Comparison of ENCODE assay signal across 34 cellular contexts in the genomic region with DNA sequence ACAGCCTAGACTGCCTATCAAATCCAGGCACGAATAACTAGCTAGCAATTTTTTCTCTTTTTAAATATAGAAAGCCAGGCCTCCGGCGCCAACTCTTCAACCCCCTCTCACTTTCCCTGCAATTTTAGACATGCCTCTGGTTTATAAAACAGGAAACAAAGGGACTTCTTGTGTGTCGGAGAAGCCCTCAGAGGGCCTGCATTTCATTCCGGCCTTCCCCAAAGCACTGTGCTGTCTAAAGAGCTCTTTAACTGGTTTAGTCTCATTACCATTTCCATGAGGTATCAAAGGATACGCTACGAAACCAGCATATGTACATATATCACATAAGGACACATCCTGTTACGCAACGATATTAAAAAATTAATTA.
DNase-seq lines count a peak whose midpoint lies in the region; ATAC-seq and TF ChIP-seq lines count a peak whose summit lies in the region.
"Had no signal": no experiment of that assay in that cellular context is flagged by ENCODE, and none has a peak within 500 bp of the region (broad histone marks: within the 10 kb centered on the region; RNA-seq: fewer than 3 reads in every experiment).

No MANE protein-coding gene starts in this region.

- H3K4me3 Mint-ChIP-seq in WTC11, result peak overlapping the region; percentile 48
- H3K4me3 Mint-ChIP-seq in endodermal cell, result peak overlapping the region; percentile 31
- H3K4me3 Mint-ChIP-seq: activated naive CD8-positive, alpha-beta T cell treated with anti-CD3 and anti-CD28 coated beads for 36 hours; CD14-positive monocyte; immature natural killer cell; mesothelial cell of epicardium; naive thymus-derived CD8-positive, alpha-beta T cell; stimulated activated effector memory CD8-positive, alpha-beta T cell treated with anti-CD3 and anti-CD28 coated beads, Interleukin-12 subunit alpha, Interleukin-12 subunit beta, amount 100 ng/mL, for 72 hours; T-helper 2 cell treated with Interferon-gamma antibody and Interleukin-4, amounts not matched to agents 5 μg/mL and 100 μg/mL, for 36 hours had no signal

- H3K9me3 Mint-ChIP-seq in WTC11 (peaks cover 22% of the 10 kb centered on the region), endodermal cell (peaks cover 19% of the 10 kb centered on the region)

- CTCF ChIA-PET in WTC11 (lab: Charles Lee), result interaction anchor here (0.6 to 2.2 kb wide), 8 partner anchors 11 to 1340 kb away, joined by 3 to 8 read pairs (median 4); no protein-coding TSS in a partner anchor

- 74 to 77% methylated on average over 6 to 9 of the region's 9 CpGs for WGBS in endodermal cell (ENCODE audit: insufficient coverage in 1 of 2, insufficient read length in 1 of 2), 2 experiments
- 86 to 91% (median 90%) methylated on average over 9 of the region's 9 CpGs for WGBS in psoas muscle, 3 donors

- H3K27ac ChIP-seq in endodermal cell (ENCODE audit: low read depth, low read length) (peak overlapping the region; percentile 95), psoas muscle (no peak overlapping the region)
- H3K27ac ChIP-seq: left lung, ovary, suprapubic skin had no signal

- H3K4me3 ChIP-seq in endodermal cell (ENCODE audit: low read length) (no peak overlapping the region), psoas muscle (no peak overlapping the region)
- H3K4me3 ChIP-seq: left lung, ovary, suprapubic skin had no signal

- H3K36me3 ChIP-seq in endodermal cell (ENCODE audit: control insufficient read depth, insufficient read depth, low read length) (no peaks in the 10 kb centered on the region), psoas muscle (ENCODE audit: insufficient read depth in 1 of 2, low read depth in 1 of 2) (no peaks in the 10 kb centered on the region)
- H3K36me3 ChIP-seq: left lung, ovary, suprapubic skin had no signal

- H3K4me1 ChIP-seq in endodermal cell (ENCODE audit: control insufficient read depth, insufficient read depth, low read length), result no peaks in the 10 kb centered on the region
- peaks cover 4% of the 10 kb centered on the region for H3K4me1 ChIP-seq in psoas muscle
- H3K4me1 ChIP-seq: left lung, suprapubic skin had no signal

- peak overlapping the region; percentile 74; the same call in 1 of the 2 replicates for H3K27ac Mint-ChIP-seq in WTC11
- no peak overlapping the region for H3K27ac Mint-ChIP-seq in endodermal cell
- H3K27ac Mint-ChIP-seq: activated naive CD8-positive, alpha-beta T cell treated with anti-CD3 and anti-CD28 coated beads for 36 hours; immature natural killer cell; mesothelial cell of epicardium; stimulated activated effector memory CD8-positive, alpha-beta T cell treated with anti-CD3 and anti-CD28 coated beads, Interleukin-12 subunit alpha, Interleukin-12 subunit beta, amount 100 ng/mL, for 72 hours; T-helper 2 cell treated with Interferon-gamma antibody and Interleukin-4, amounts not matched to agents 5 μg/mL and 100 μg/mL, for 36 hours had no signal

- intact Hi-C loops in psoas muscle (cut with DNase I), result no loop called here

- ATAC-seq in WTC11, result peak; percentile 19; the same call in 1 of the 2 replicates
- no peak for ATAC-seq in HG02763 (IDR thresholded peaks at IDR 0.05; ENCODE audit: unreplicated experiment)
- no peak for ATAC-seq in psoas muscle
- ATAC-seq: left lung; naive thymus-derived CD8-positive, alpha-beta T cell; sciatic nerve; stimulated activated effector memory CD8-positive, alpha-beta T cell treated with anti-CD3 and anti-CD28 coated beads, Interleukin-12 subunit alpha, Interleukin-12 subunit beta, amount 100 ng/mL, for 72 hours had no signal

- no peak for TF ChIP-seq CTCF in WTC11 (IDR thresholded peaks at IDR 0.05)
- TF ChIP-seq CTCF in endodermal cell (conservative IDR thresholded peaks at IDR 0.05), result no peak
- no peak for TF ChIP-seq CTCF in psoas muscle (IDR thresholded peaks at IDR 0.05)

- H3K27me3 ChIP-seq in endodermal cell (ENCODE audit: control insufficient read depth, insufficient read depth, low read length, poor library complexity, severe bottlenecking) (no peaks in the 10 kb centered on the region), psoas muscle (ENCODE audit: insufficient read depth in 3 of 3, low read length in 2 of 3) (no peaks in the 10 kb centered on the region)
- H3K27me3 ChIP-seq: left lung, ovary, suprapubic skin had no signal

- H3K9ac ChIP-seq in endodermal cell (ENCODE audit: extremely low read depth, low read length, poor library complexity, severe bottlenecking), result no peak overlapping the region

- H3K4me1 Mint-ChIP-seq in WTC11, result peaks cover 39% of the 10 kb centered on the region
- H3K4me1 Mint-ChIP-seq in endodermal cell, result peaks cover 29% of the 10 kb centered on the region
- H3K4me1 Mint-ChIP-seq: activated naive CD8-positive, alpha-beta T cell treated with anti-CD3 and anti-CD28 coated beads for 36 hours; mesothelial cell of epicardium had no signal

- POLR2A ChIA-PET in WTC11 (lab: Charles Lee), result no interaction called here

- peaks cover 21% of the 10 kb centered on the region for H3K36me3 Mint-ChIP-seq in WTC11
- peaks cover 15% of the 10 kb centered on the region for H3K36me3 Mint-ChIP-seq in endodermal cell (ENCODE audit: low read depth)
- H3K36me3 Mint-ChIP-seq: stimulated activated effector memory CD8-positive, alpha-beta T cell treated with anti-CD3 and anti-CD28 coated beads, Interleukin-12 subunit alpha, Interleukin-12 subunit beta, amount 100 ng/mL, for 72 hours had no signal

- H3K27me3 Mint-ChIP-seq in WTC11 (ENCODE audit: low read depth), result peaks cover 8% of the 10 kb centered on the region
- peaks cover 29% of the 10 kb centered on the region for H3K27me3 Mint-ChIP-seq in endodermal cell (ENCODE audit: insufficient read depth)
- H3K27me3 Mint-ChIP-seq: activated naive CD8-positive, alpha-beta T cell treated with anti-CD3 and anti-CD28 coated beads for 36 hours; naive thymus-derived CD8-positive, alpha-beta T cell had no signal

- H3K9me3 ChIP-seq in endodermal cell (ENCODE audit: control insufficient read depth, low read length) (peaks cover 20% of the 10 kb centered on the region), psoas muscle (peaks cover 7% of the 10 kb centered on the region)
- H3K9me3 ChIP-seq: ovary had no signal

- DNase-seq in WTC11 (ENCODE audit: low spot score), result no peak
- DNase-seq in endodermal cell, result no peak
- DNase-seq in midbrain (lab: John Stamatoyannopoulos, UW), result peak; percentile 12
- no peak for DNase-seq in mucosa of gallbladder (ENCODE audit: low spot score)
- no peak for DNase-seq in psoas muscle
- DNase-seq in HT-29 (ENCODE audit: low spot score), result no peak
- DNase-seq: activated CD4-positive, alpha-beta T cell treated with anti-CD3 and anti-CD28 coated beads for 48 hours; activated effector memory CD4-positive, alpha-beta T cell treated with anti-CD3 and anti-CD28 coated beads, Interleukin-2, amount 50 U/mL, for 16 hours; activated naive CD8-positive, alpha-beta T cell treated with anti-CD3 and anti-CD28 coated beads for 36 hours; activated T-cell treated with anti-CD3 and anti-CD28 coated beads, Interleukin-2, amount 50 U/mL, for 1 hour; Calu3; DMS79 treated with DMSO at 0.1 percent for 48 hours; effector CD4-positive, alpha-beta T cell; erythroblast; HCEC 1CT; immature natural killer cell; Karpas-422; left lung; naive thymus-derived CD8-positive, alpha-beta T cell; NCI-H1436; NCI-H2107; NCI-H446 treated with DMSO at 0.1 percent for 48 hours; OCI-M1; ovary; Right ventricle myocardium superior; stimulated activated CD4-positive, alpha-beta T cell treated with anti-CD3 and anti-CD28 coated beads, Interleukin-12 subunit alpha, Interleukin-12 subunit beta, amount 100 ng/mL, for 4 hours; stimulated activated CD4-positive, alpha-beta T cell treated with anti-CD3 and anti-CD28 coated beads, Interleukin-4, amount 100 ng/mL, for 1 hour had no signal

TF ChIP-seq in WTC11, 78 proteins besides CTCF, POLR2A, EP300 and RAD21:
- TF ChIP-seq MLX (CRISPR knock-in tag; IDR thresholded peaks at IDR 0.05), result no peak
- no peak for TF ChIP-seq SOX15 (CRISPR knock-in tag; IDR thresholded peaks at IDR 0.05)
- no peak for TF ChIP-seq AR (CRISPR knock-in tag; IDR thresholded peaks at IDR 0.05)
